Comparison of ENCODE assay signal across 9 cellular contexts in the genomic region with DNA sequence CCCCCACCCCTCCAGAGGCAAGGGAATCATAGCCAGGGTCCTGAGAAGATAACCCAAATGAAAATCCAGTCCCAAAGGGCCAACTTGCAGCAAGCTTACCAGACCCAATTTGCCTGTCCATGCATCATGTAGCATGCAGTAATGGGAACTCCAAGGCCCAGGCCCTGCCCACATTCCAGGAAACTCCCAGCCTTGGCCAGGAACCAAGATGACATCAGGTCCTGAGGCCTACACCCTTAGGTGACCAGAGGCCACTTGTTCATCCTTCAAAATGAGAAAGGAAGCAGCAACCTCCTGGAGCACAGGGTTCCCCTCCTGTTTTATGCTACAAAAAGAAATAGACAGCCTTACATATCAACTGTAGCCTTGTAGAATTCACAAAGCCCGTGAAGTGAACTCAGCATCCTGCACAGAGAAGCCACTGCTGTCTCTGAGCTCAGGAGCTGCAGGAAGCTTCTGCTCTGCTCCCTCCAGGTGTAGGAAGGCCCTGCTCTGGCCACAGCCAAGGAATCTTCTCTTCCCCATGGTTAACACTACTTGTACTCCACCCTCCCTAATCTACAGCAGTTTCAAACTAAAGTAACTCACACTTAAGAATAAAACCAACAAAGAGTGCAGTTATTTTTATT. TPM values are rescaled to one million over a fixed set of nuclear protein-coding genes. Genes with fewer than 3 reads are reported as not detected.
DNase-seq lines count a peak whose midpoint lies in the region; ATAC-seq and TF ChIP-seq lines count a peak whose summit lies in the region.
"Had no signal": no experiment of that assay in that cellular context is flagged by ENCODE, and none has a peak within 500 bp of the region (broad histone marks: within the 10 kb centered on the region; RNA-seq: fewer than 3 reads in every experiment).

No MANE protein-coding gene starts in this region.

- peak overlapping the region; percentile 95 for H2BK5ac ChIP-seq in mesendoderm (ENCODE audit: low read length)

- H3K9ac ChIP-seq in mesendoderm (ENCODE audit: low read length), result peak overlapping the region; percentile 27

- no peaks in the 10 kb centered on the region for H3K79me1 ChIP-seq in mesendoderm (ENCODE audit: low read length)

- no peak overlapping the region for H4K5ac ChIP-seq in mesendoderm (ENCODE audit: low read length)

- no CpG with 5 or more reads among the region's 1 CpG for WGBS in mesendoderm (ENCODE audit: extremely low coverage, insufficient coverage, low lambda C conversion rate)

- no peak overlapping the region for H2BK15ac ChIP-seq in mesendoderm (replicated peaks; ENCODE audit: low read depth)

- H3K4me1 ChIP-seq in mesendoderm (ENCODE audit: control insufficient read depth, low read depth, low read length), result peaks cover 8% of the 10 kb centered on the region
- H3K4me1 ChIP-seq: SJCRH30 had no signal

- H3K36me3 ChIP-seq in mesendoderm (ENCODE audit: control insufficient read depth, insufficient read depth, low read length), result no peaks in the 10 kb centered on the region
- H3K36me3 ChIP-seq: SJCRH30 had no signal

- H3K4me3 ChIP-seq in epithelial cell of esophagus (ENCODE audit: low read length) (no peak overlapping the region), mesendoderm (ENCODE audit: low read length) (no peak overlapping the region), coronary artery (no peak overlapping the region)
- H3K4me3 ChIP-seq: SJCRH30 had no signal

- ATAC-seq in HG03175 (IDR thresholded peaks at IDR 0.05; ENCODE audit: unreplicated experiment) (no peak), HG03139 (IDR thresholded peaks at IDR 0.05; ENCODE audit: unreplicated experiment) (no peak)

- H3K4me2 ChIP-seq in mesendoderm (ENCODE audit: low read length), result no peak overlapping the region

- peak; percentile 78 for DNase-seq in AG08396 (ENCODE audit: low spot score)
- DNase-seq in NCI-H69 (lab: John Stamatoyannopoulos, UW), result peak; percentile 52
- DNase-seq in epithelial cell of esophagus (ENCODE audit: low read depth), result peak; percentile 84
- peak; percentile 46 for DNase-seq in mesendoderm
- DNase-seq in coronary artery (ENCODE audit: low spot score), result no peak
- no peak for DNase-seq in activated CD4-positive, alpha-beta T cell treated with anti-CD3 and anti-CD28 coated beads, Interleukin-2, amount 50 U/mL, for 1 hour

- H4K8ac ChIP-seq in mesendoderm (ENCODE audit: low read depth, low read length), result no peak overlapping the region

- no peak overlapping the region for H3K23ac ChIP-seq in mesendoderm (ENCODE audit: low read length)

- H3K27me3 ChIP-seq in mesendoderm (ENCODE audit: insufficient read depth, low read length, poor library complexity), result no peaks in the 10 kb centered on the region

- TF ChIP-seq CTCF in epithelial cell of esophagus (IDR thresholded peaks at IDR 0.05; ENCODE audit: insufficient read depth, low read depth, low read length, missing control alignments) (no peak), coronary artery (IDR thresholded peaks at IDR 0.05) (no peak)

- H3K27ac ChIP-seq in mesendoderm (ENCODE audit: low read depth, low read length) (peak overlapping the region; percentile 25), coronary artery (no peak overlapping the region)
- H3K27ac ChIP-seq: SJCRH30 had no signal

- H3K56ac ChIP-seq in mesendoderm (ENCODE audit: low read length), result peak overlapping the region; percentile 63

- H2AK5ac ChIP-seq in mesendoderm (ENCODE audit: low read length), result peak overlapping the region; percentile 80

- peak overlapping the region; percentile 7 for H3K18ac ChIP-seq in mesendoderm (ENCODE audit: low read length)

- H2BK120ac ChIP-seq in mesendoderm (ENCODE audit: low read depth, low read length), result peak overlapping the region; percentile 47

- peak overlapping the region; percentile 92 for H3K4ac ChIP-seq in mesendoderm (ENCODE audit: low read depth, low read length)

- H3K79me2 ChIP-seq in mesendoderm (ENCODE audit: control insufficient read depth, insufficient read depth, low read length), result no peaks in the 10 kb centered on the region

RNA-seq across cellular contexts. Expression of a gene that starts 30.3 kb away (rescaled TPM):
- 29.6 TPM for polyA plus RNA-seq in mesendoderm (2013, experiment 1 of 2)
- 29.5 TPM for polyA plus RNA-seq in mesendoderm (2013, experiment 2 of 2)

Comparison
In these comparisons a context has a peak if more than half of its experiments do, and no peak if none do; other contexts are left out.
1. DNase-seq: peak in AG08396 (single experiment), NCI-H69 (single experiment), epithelial cell of esophagus (single experiment) and mesendoderm (single experiment); none in coronary artery (single experiment) and activated CD4-positive, alpha-beta T cell treated with anti-CD3 and anti-CD28 coated beads, Interleukin-2, amount 50 U/mL, for 1 hour (single experiment).